In genomic region chr6:1619666-1620503, GRCh38 we compare ENCODE assay signal across 9 cellular contexts. TPM values are rescaled to one million over a fixed set of nuclear protein-coding genes. Genes with fewer than 3 reads are reported as not detected.
DNase-seq lines count a peak whose midpoint lies in the region; ATAC-seq and TF ChIP-seq lines count a peak whose summit lies in the region.
"Had no signal": no experiment of that assay in that cellular context is flagged by ENCODE, and none has a peak within 500 bp of the region (broad histone marks: within the 10 kb centered on the region; RNA-seq: fewer than 3 reads in every experiment).

No MANE protein-coding gene starts in this region.

- ATAC-seq in activated B cell treated with CpG ODN at 0.5 μM for 24 hours (ENCODE audit: low read depth) = peak; percentile 57
- ATAC-seq in HG02885 (IDR thresholded peaks at IDR 0.05; ENCODE audit: poor library complexity, unreplicated experiment) = no peak
- ATAC-seq in GM18502 (IDR thresholded peaks at IDR 0.05; ENCODE audit: poor library complexity, unreplicated experiment) = no peak

- no peak overlapping the region for H3K9ac ChIP-seq in iPS-18a (ENCODE audit: low read length)

- peak; percentile 39 for DNase-seq in GM03348 (ENCODE audit: low spot score)
- DNase-seq in activated B cell treated with CpG ODN at 0.5 μM for 24 hours = peak; percentile 34
- no peak for DNase-seq in prostate gland (ENCODE audit: low spot score)
- DNase-seq in SHP77 (lab: John Stamatoyannopoulos, UW) = no peak
- no peak for DNase-seq in anterior cingulate cortex (lab: John Stamatoyannopoulos, UW)
- DNase-seq: occipital lobe had no signal

- H3K4me3 ChIP-seq in iPS-18a (ENCODE audit: low read length) (peak overlapping the region; percentile 46), prostate gland (peak overlapping the region in 1 of 2 donors; percentile 1)

- POLR2A ChIA-PET in activated B cell treated with CpG ODN at 0.5 μM for 24 hours (lab: Charles Lee) = interaction anchor here (1.5 kb wide), 1 partner anchor 10 kb away, joined by 3 read pairs; the partner anchor contains the start of gene FOXC1

- intact Hi-C loops in activated B cell treated with CpG ODN at 0.5 μM for 24 hours (cut with micrococcal nuclease) (loop anchor here (1.0 to 10.0 kb wide), 3 partner anchors 8 to 1615 kb away; no protein-coding TSS in a partner anchor), prostate gland (cut with DNase I) (no loop called here)

- peaks cover 8% of the 10 kb centered on the region for H3K36me3 Mint-ChIP-seq in activated B cell treated with CpG ODN at 0.5 μM for 24 hours (ENCODE audit: low read depth)

- H3K4me1 Mint-ChIP-seq in activated B cell treated with CpG ODN at 0.5 μM for 24 hours = peaks cover 8% of the 10 kb centered on the region

- H3K9me3 Mint-ChIP-seq in activated B cell treated with CpG ODN at 0.5 μM for 24 hours = no peaks in the 10 kb centered on the region

- peak overlapping the region; percentile 48 for H3K4me3 Mint-ChIP-seq in activated B cell treated with CpG ODN at 0.5 μM for 24 hours

- WGBS in prostate gland = 57% methylated on average over 69 of the region's 85 CpGs

- no peak overlapping the region for H3K27ac Mint-ChIP-seq in activated B cell treated with CpG ODN at 0.5 μM for 24 hours

- peaks cover 5% of the 10 kb centered on the region for H3K9me3 ChIP-seq in iPS-18a (ENCODE audit: control insufficient read depth, low read depth, low read length)
- no peaks in the 10 kb centered on the region for H3K9me3 ChIP-seq in prostate gland

- H3K36me3 ChIP-seq in iPS-18a (ENCODE audit: control insufficient read depth, low read depth, low read length) (no peaks in the 10 kb centered on the region), prostate gland (no peaks in the 10 kb centered on the region)

- H3K27me3 Mint-ChIP-seq in activated B cell treated with CpG ODN at 0.5 μM for 24 hours = peaks cover 55% of the 10 kb centered on the region

- no peak for TF ChIP-seq CTCF in activated B cell treated with CpG ODN at 0.5 μM for 24 hours (IDR thresholded peaks at IDR 0.05)
- TF ChIP-seq CTCF in prostate gland (IDR thresholded peaks at IDR 0.05) = no peak

- peaks cover 100% of the 10 kb centered on the region for H3K27me3 ChIP-seq in iPS-18a (ENCODE audit: control insufficient read depth, insufficient read depth, low read length)
- peaks cover 3% of the 10 kb centered on the region for H3K27me3 ChIP-seq in prostate gland (replicated peaks; ENCODE audit: insufficient read depth)

- TF ChIP-seq POLR2A in prostate gland (IDR thresholded peaks at IDR 0.05) = no peak

- H3K4me1 ChIP-seq in iPS-18a (ENCODE audit: control insufficient read depth, low read depth, low read length) (peaks cover 6% of the 10 kb centered on the region), prostate gland (replicated peaks) (no peaks in the 10 kb centered on the region)

- H3K27ac ChIP-seq in iPS-18a (ENCODE audit: low read length) = no peak overlapping the region
- peak overlapping the region; percentile 59 to 61 for H3K27ac ChIP-seq in prostate gland

- CTCF ChIA-PET in activated B cell treated with CpG ODN at 0.5 μM for 24 hours (lab: Charles Lee) = no interaction called here

RNA-seq across cellular contexts. Expression of gene FOXC1, which starts 10.2 kb away (rescaled TPM):
- total RNA-seq in activated B cell treated with CpG ODN at 0.5 μM for 24 hours = 1.00 and 1.1 TPM in 2 replicates
- 10 to 100 TPM in 1 of 2 donors, 1 to 10 TPM in 1; 9.2 to 11.2 TPM for total RNA-seq in prostate gland

Comparison
In these comparisons a context has a peak if more than half of its experiments do, and no peak if none do; other contexts are left out.
1. DNase-seq: peak in GM03348 (single experiment) and activated B cell treated with CpG ODN at 0.5 μM for 24 hours (single experiment); none in prostate gland (single experiment), SHP77 (0 of 2) and anterior cingulate cortex (0 of 58).